27 cellular contexts compared by ENCODE assay signal in the genomic region with DNA sequence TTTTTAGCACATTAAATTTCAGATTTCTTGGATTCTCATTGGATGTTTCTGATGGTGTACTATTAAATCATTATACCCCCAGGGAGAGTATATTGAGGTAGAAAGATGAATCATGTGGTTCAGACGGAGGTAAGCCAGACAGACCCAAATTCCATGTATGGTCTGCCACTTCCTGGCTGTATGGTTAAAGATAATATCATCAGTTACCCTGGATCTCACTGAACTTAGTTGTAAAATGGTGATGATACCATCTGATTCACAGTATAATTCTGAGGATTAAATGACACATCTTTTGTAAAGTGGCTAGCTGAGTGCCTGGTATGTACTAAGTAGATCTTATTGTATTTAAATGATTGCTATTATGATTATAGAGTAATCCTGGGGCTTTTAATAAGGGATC. TPM values are rescaled to one million over a fixed set of nuclear protein-coding genes. Genes with fewer than 3 reads are reported as not detected.
A peak's percentile ranks its signal among the peaks of the same experiment; 100 is the strongest.
DNase-seq lines count a peak whose midpoint lies in the region; ATAC-seq, FAIRE-seq and TF ChIP-seq lines count a peak whose summit lies in the region.
"Had no signal": no experiment of that assay in that cellular context is flagged by ENCODE, and none has a peak within 500 bp of the region (broad histone marks: within the 10 kb centered on the region; RNA-seq: fewer than 3 reads in every experiment).

No MANE protein-coding gene starts in this region.

- H3K27ac Mint-ChIP-seq in activated naive CD8-positive, alpha-beta T cell treated with anti-CD3 and anti-CD28 coated beads, Interleukin-2, amount 50 U/mL, for 24 hours: no peak overlapping the region
- no peak overlapping the region for H3K27ac Mint-ChIP-seq in activated naive CD8-positive, alpha-beta T cell treated with anti-CD3 and anti-CD28 coated beads for 36 hours
- no peak overlapping the region for H3K27ac Mint-ChIP-seq in stimulated activated effector memory CD8-positive, alpha-beta T cell treated with anti-CD3 and anti-CD28 coated beads, Interleukin-12 subunit alpha, Interleukin-12 subunit beta, amount 100 ng/mL, for 72 hours
- H3K27ac Mint-ChIP-seq: CD4-positive, alpha-beta T cell; IgD-negative memory B cell had no signal

- intact Hi-C loops in ascending aorta (cut with DNase I): no loop called here

- H3K4me1 Mint-ChIP-seq in activated naive CD8-positive, alpha-beta T cell treated with anti-CD3 and anti-CD28 coated beads, Interleukin-2, amount 50 U/mL, for 24 hours: no peaks in the 10 kb centered on the region
- no peaks in the 10 kb centered on the region for H3K4me1 Mint-ChIP-seq in activated naive CD8-positive, alpha-beta T cell treated with anti-CD3 and anti-CD28 coated beads for 36 hours
- no peaks in the 10 kb centered on the region for H3K4me1 Mint-ChIP-seq in stimulated activated effector memory CD8-positive, alpha-beta T cell treated with anti-CD3 and anti-CD28 coated beads, Interleukin-12 subunit alpha, Interleukin-12 subunit beta, amount 100 ng/mL, for 72 hours
- H3K4me1 Mint-ChIP-seq: IgD-negative memory B cell had no signal

- H3K4me1 ChIP-seq in ascending aorta: no peaks in the 10 kb centered on the region
- H3K4me1 ChIP-seq: A549; BLaER1 treated with 17β-estradiol and CSF1 and Interleukin-3, amounts not matched to agents 10 nM and 100 nM had no signal

- in situ Hi-C loops in GM13976 (cut with MboI; ENCODE audit: low sequenced_read_pairs, unreplicated experiment): no loop called here

- FAIRE-seq in bronchial epithelial cell (lab: Jason Lieb, UNC): no peak
- FAIRE-seq: A549, G401.6, H1 had no signal

- TF ChIP-seq CTCF in bronchial epithelial cell (IDR thresholded peaks at IDR 0.05; ENCODE audit: insufficient read depth, low read length, severe bottlenecking): no peak
- no peak for TF ChIP-seq CTCF in GM13976 (IDR thresholded peaks at IDR 0.05; ENCODE audit: borderline replicate concordance, control extremely low read depth, extremely low read depth, insufficient read depth, missing control alignments)
- no peak for TF ChIP-seq CTCF in ascending aorta (IDR thresholded peaks at IDR 0.05)

- H3K27me3 Mint-ChIP-seq in activated naive CD8-positive, alpha-beta T cell treated with anti-CD3 and anti-CD28 coated beads, Interleukin-2, amount 50 U/mL, for 24 hours: no peaks in the 10 kb centered on the region
- H3K27me3 Mint-ChIP-seq in activated naive CD8-positive, alpha-beta T cell treated with anti-CD3 and anti-CD28 coated beads for 36 hours: peaks cover 17% of the 10 kb centered on the region

- H3K9me3 ChIP-seq in ascending aorta: no peaks in the 10 kb centered on the region
- H3K9me3 ChIP-seq: A549; BLaER1 treated with 17β-estradiol and CSF1 and Interleukin-3, amounts not matched to agents 10 nM and 100 nM had no signal

- H3K4me3 Mint-ChIP-seq in activated naive CD8-positive, alpha-beta T cell treated with anti-CD3 and anti-CD28 coated beads, Interleukin-2, amount 50 U/mL, for 24 hours: no peak overlapping the region
- H3K4me3 Mint-ChIP-seq in activated naive CD8-positive, alpha-beta T cell treated with anti-CD3 and anti-CD28 coated beads for 36 hours: no peak overlapping the region
- no peak overlapping the region for H3K4me3 Mint-ChIP-seq in stimulated activated effector memory CD8-positive, alpha-beta T cell treated with anti-CD3 and anti-CD28 coated beads, Interleukin-12 subunit alpha, Interleukin-12 subunit beta, amount 100 ng/mL, for 72 hours
- H3K4me3 Mint-ChIP-seq: CD4-positive, alpha-beta T cell; IgD-negative memory B cell had no signal

- H3K36me3 Mint-ChIP-seq in activated naive CD8-positive, alpha-beta T cell treated with anti-CD3 and anti-CD28 coated beads, Interleukin-2, amount 50 U/mL, for 24 hours (ENCODE audit: low read depth): no peaks in the 10 kb centered on the region
- H3K36me3 Mint-ChIP-seq in activated naive CD8-positive, alpha-beta T cell treated with anti-CD3 and anti-CD28 coated beads for 36 hours: no peaks in the 10 kb centered on the region
- no peaks in the 10 kb centered on the region for H3K36me3 Mint-ChIP-seq in stimulated activated effector memory CD8-positive, alpha-beta T cell treated with anti-CD3 and anti-CD28 coated beads, Interleukin-12 subunit alpha, Interleukin-12 subunit beta, amount 100 ng/mL, for 72 hours

- H3K27me3 ChIP-seq in bronchial epithelial cell (ENCODE audit: control insufficient read depth, insufficient read depth, low read length): no peaks in the 10 kb centered on the region
- H3K27me3 ChIP-seq in ascending aorta: no peaks in the 10 kb centered on the region
- H3K27me3 ChIP-seq: BLaER1 treated with 17β-estradiol and CSF1 and Interleukin-3, amounts not matched to agents 10 nM and 100 nM had no signal

- no peak for DNase-seq in activated naive CD8-positive, alpha-beta T cell treated with anti-CD3 and anti-CD28 coated beads, Interleukin-2, amount 50 U/mL, for 24 hours
- DNase-seq in activated naive CD8-positive, alpha-beta T cell treated with anti-CD3 and anti-CD28 coated beads for 36 hours: no peak
- DNase-seq in Jurkat, Clone E6-1 (ENCODE audit: low read depth, low spot score): peak; percentile 54
- DNase-seq in bronchial epithelial cell (ENCODE audit: low read depth) (peak; percentile 71), GM13976 (ENCODE audit: low spot score) (no peak), HPDE6-E6E7 (ENCODE audit: extremely low spot score) (no peak), ascending aorta (ENCODE audit: low spot score in 2 of 2) (no peak)
- DNase-seq in stimulated activated effector memory CD8-positive, alpha-beta T cell treated with anti-CD3 and anti-CD28 coated beads, Interleukin-12 subunit alpha, Interleukin-12 subunit beta, amount 100 ng/mL, for 72 hours (ENCODE audit: low spot score in 2 of 2): no peak
- DNase-seq: AML-193; CD4-positive, alpha-beta T cell; COR-L47; DMS53; HCEC 1CT; NCI-H1092; NCI-H1417 treated with DMSO at 0.1 percent for 48 hours; NCI-H1694 treated with DMSO at 0.1 percent for 48 hours; NCI-H2081; NCI-H2227 treated with DMSO at 0.1 percent for 48 hours; NCI-H526 treated with DMSO at 0.1 percent for 48 hours; SIG-M5 had no signal

- H3K27ac ChIP-seq in ascending aorta: no peak overlapping the region
- H3K27ac ChIP-seq: A549; BLaER1 treated with 17β-estradiol and CSF1 and Interleukin-3, amounts not matched to agents 10 nM and 100 nM; RWPE1 had no signal

- H3K9me3 Mint-ChIP-seq in activated naive CD8-positive, alpha-beta T cell treated with anti-CD3 and anti-CD28 coated beads, Interleukin-2, amount 50 U/mL, for 24 hours: peaks cover 4% of the 10 kb centered on the region
- peaks cover 11% of the 10 kb centered on the region for H3K9me3 Mint-ChIP-seq in activated naive CD8-positive, alpha-beta T cell treated with anti-CD3 and anti-CD28 coated beads for 36 hours
- peaks cover 12% of the 10 kb centered on the region for H3K9me3 Mint-ChIP-seq in stimulated activated effector memory CD8-positive, alpha-beta T cell treated with anti-CD3 and anti-CD28 coated beads, Interleukin-12 subunit alpha, Interleukin-12 subunit beta, amount 100 ng/mL, for 72 hours

- H3K36me3 ChIP-seq in bronchial epithelial cell (ENCODE audit: control insufficient read depth, insufficient read depth, low read length) (no peaks in the 10 kb centered on the region), ascending aorta (no peaks in the 10 kb centered on the region)
- H3K36me3 ChIP-seq: BLaER1 treated with 17β-estradiol and CSF1 and Interleukin-3, amounts not matched to agents 10 nM and 100 nM had no signal

- no peak overlapping the region for H3K4me3 ChIP-seq in Jurkat, Clone E6-1 (ENCODE audit: low read length)
- H3K4me3 ChIP-seq in bronchial epithelial cell (ENCODE audit: low read depth, low read length) (no peak overlapping the region), ascending aorta (no peak overlapping the region)
- H3K4me3 ChIP-seq: A549; BLaER1 treated with 17β-estradiol and CSF1 and Interleukin-3, amounts not matched to agents 10 nM and 100 nM had no signal

- peak; percentile 66 for ATAC-seq in activated naive CD8-positive, alpha-beta T cell treated with anti-CD3 and anti-CD28 coated beads, Interleukin-2, amount 50 U/mL, for 24 hours
- peak; percentile 50 for ATAC-seq in stimulated activated effector memory CD8-positive, alpha-beta T cell treated with anti-CD3 and anti-CD28 coated beads, Interleukin-12 subunit alpha, Interleukin-12 subunit beta, amount 100 ng/mL, for 72 hours
- ATAC-seq: A549 had no signal

RNA-seq across cellular contexts. Expression of a gene that starts 9.3 kb away (rescaled TPM):
- not detected for total RNA-seq in activated naive CD8-positive, alpha-beta T cell treated with anti-CD3 and anti-CD28 coated beads for 36 hours
- polyA plus RNA-seq in Jurkat, Clone E6-1 (2012; ENCODE audit: insufficient read depth, insufficient read length): not detected
- total RNA-seq in bronchial epithelial cell (0.13 and 1.1 TPM in 2 replicates), ascending aorta (0.43 TPM)
- total RNA-seq: CD4-positive, alpha-beta T cell; NCI-H460 had no signal
- polyA plus RNA-seq: IgD-negative memory B cell had no signal

Comparison
In these comparisons a context has a peak if more than half of its experiments do, and no peak if none do; other contexts are left out.
1. DNase-seq: peak in Jurkat, Clone E6-1 (single experiment) and bronchial epithelial cell (single experiment); none in activated naive CD8-positive, alpha-beta T cell treated with anti-CD3 and anti-CD28 coated beads, Interleukin-2, amount 50 U/mL, for 24 hours (single experiment), activated naive CD8-positive, alpha-beta T cell treated with anti-CD3 and anti-CD28 coated beads for 36 hours (single experiment), stimulated activated effector memory CD8-positive, alpha-beta T cell treated with anti-CD3 and anti-CD28 coated beads, Interleukin-12 subunit alpha, Interleukin-12 subunit beta, amount 100 ng/mL, for 72 hours (0 of 2), GM13976 (single experiment), HPDE6-E6E7 (single experiment) and ascending aorta (0 of 2).